8 cellular contexts compared by ENCODE assay signal in the genomic region with DNA sequence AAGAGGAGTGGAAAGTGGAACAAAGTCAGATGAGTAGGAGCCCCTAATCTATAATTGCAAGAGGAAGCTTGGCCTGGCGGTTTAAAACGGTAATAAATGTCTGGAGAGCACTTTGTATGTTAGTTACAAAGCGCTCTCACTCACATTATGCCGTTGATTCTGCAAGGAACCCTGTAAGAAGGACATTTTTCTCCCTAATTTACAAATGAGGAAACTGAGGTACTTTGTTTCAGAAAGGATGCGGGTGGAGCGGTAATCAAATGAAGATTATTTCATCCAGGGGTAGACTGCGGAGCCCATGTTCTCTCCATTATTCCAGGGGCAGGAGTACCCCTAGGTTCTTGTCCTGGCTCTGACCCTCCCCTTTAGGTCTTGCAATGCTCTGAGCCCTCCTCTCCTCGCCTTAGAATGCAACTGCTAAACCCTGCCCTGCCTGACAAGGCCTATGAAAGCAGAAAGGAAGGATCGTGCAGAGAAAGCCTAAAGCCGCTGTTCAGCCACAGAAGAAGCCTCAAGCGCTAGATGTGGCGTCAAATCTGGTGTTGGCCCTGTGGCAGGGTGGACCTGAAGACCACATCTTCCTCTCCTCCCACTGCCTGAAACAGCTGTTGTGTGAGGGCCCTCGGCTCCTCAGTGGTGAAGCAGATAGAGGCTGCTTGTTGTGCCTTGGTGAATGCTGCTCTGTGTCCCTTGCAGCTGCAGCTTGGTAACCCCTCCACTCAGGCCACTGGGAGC. TPM values are rescaled to one million over a fixed set of nuclear protein-coding genes. Genes with fewer than 3 reads are reported as not detected.
DNase-seq lines count a peak whose midpoint lies in the region; ATAC-seq, FAIRE-seq and TF ChIP-seq lines count a peak whose summit lies in the region.

No MANE protein-coding gene starts in this region.

- no peaks in the 10 kb centered on the region for H3K9me2 ChIP-seq in Karpas-422 (replicated peaks; ENCODE audit: insufficient read depth, low read length)

- SMC1A ChIA-PET in GM12878 (lab: Charles Lee; ENCODE audit: uncharacterized antibody, unreplicated experiment), result interaction anchor here (0.6 to 2.2 kb wide), 9 partner anchors 9 to 379 kb away, joined by 3 to 9 read pairs (median 4); a partner anchor contains a TSS

- TSS peak; percentile 95 for BruUV-seq in GM12878 (replicated peaks; lab: Mats Ljungman, UMichigan)

- H4K20me1 ChIP-seq in Karpas-422 (ENCODE audit: insufficient read depth, low read depth, low read length), result no peaks in the 10 kb centered on the region; the same call in 1 of the 2 replicates
- H4K20me1 ChIP-seq in GM12878 (ENCODE audit: control insufficient read depth, insufficient read depth), result no peaks in the 10 kb centered on the region

- H3K4me1 ChIP-seq in Karpas-422 (ENCODE audit: low read length) (peaks cover 40% of the 10 kb centered on the region), GM12878 (ENCODE audit: control insufficient read depth, insufficient read depth, low read length) (peaks cover 20% of the 10 kb centered on the region), mesodermal cell (ENCODE audit: control insufficient read depth, insufficient read depth, low read length, poor library complexity, severe bottlenecking) (peaks cover 3% of the 10 kb centered on the region)

- H3K27me3 ChIP-seq in Karpas-422 (ENCODE audit: low read length) (no peaks in the 10 kb centered on the region), GM12878 (replicated peaks in 1 of 2; ENCODE audit: control insufficient read depth in 2 of 2, insufficient read depth in 2 of 2, low read length in 1 of 2) (no peaks in the 10 kb centered on the region)

- H3K27ac ChIP-seq in Karpas-422 (ENCODE audit: low read length) (peak overlapping the region; percentile 75), GM12878 (ENCODE audit: control insufficient read depth, insufficient read depth) (peak overlapping the region; percentile 90), mesodermal cell (ENCODE audit: low read depth, low read length, severe bottlenecking) (no peak overlapping the region)

- CTCF ChIA-PET in GM12878 (lab: Yijun Ruan, JAX), result interaction anchor here (0.6 to 5.9 kb wide), 3 partner anchors 18 to 344 kb away, joined by 3 to 36 read pairs (median 5); a partner anchor contains a TSS

- in situ Hi-C loops in GM12878 (cut with MboI), result no loop called here

- H3K9me3 ChIP-seq in Karpas-422 (ENCODE audit: low read length), result no peaks in the 10 kb centered on the region
- no peaks in the 10 kb centered on the region for H3K9me3 ChIP-seq in GM12878 (replicated peaks; ENCODE audit: control insufficient read depth, insufficient read depth, low read length)
- H3K9me3 ChIP-seq in mesodermal cell (ENCODE audit: control insufficient read depth, low read length), result no peaks in the 10 kb centered on the region

- TF ChIP-seq CTCF in GM12878 (IDR thresholded peaks at IDR 0.05 in 2 of 3, conservative IDR thresholded peaks at IDR 0.05 in 1 of 3; ENCODE audit: control insufficient read depth in 2 of 3, extremely low read depth in 1 of 3, insufficient read depth in 1 of 3, low read depth in 3 of 3, low read length in 3 of 3), result no peak

- H3K36me3 ChIP-seq in Karpas-422 (ENCODE audit: insufficient read depth, low read length) (peaks cover 13% of the 10 kb centered on the region), GM12878 (ENCODE audit: control insufficient read depth in 2 of 2, insufficient read depth in 2 of 2, low read length in 1 of 2) (peaks cover under 1 to 7% of the 10 kb centered on the region in 2 experiments; a peak in 3 of 4 replicates), mesodermal cell (ENCODE audit: control insufficient read depth, insufficient read depth, low read length) (peaks cover 24% of the 10 kb centered on the region)

- H3K4me3 ChIP-seq in Karpas-422 (ENCODE audit: low read length) (peak overlapping the region; percentile 77), GM12878 (peak overlapping the region; percentile 50), mesodermal cell (ENCODE audit: extremely low read depth, insufficient read depth, low read length, poor library complexity, severe bottlenecking) (peak overlapping the region; percentile 90)

- H3K79me2 ChIP-seq in Karpas-422 (ENCODE audit: low read length) (peaks cover 36% of the 10 kb centered on the region), GM12878 (ENCODE audit: control insufficient read depth, insufficient read depth, low read length) (peaks cover 32% of the 10 kb centered on the region)

- FAIRE-seq in GM12878 (lab: Jason Lieb, UNC), result peak; percentile 61

- no peak for TF ChIP-seq POLR2A in GM12878 (IDR thresholded peaks at IDR 0.05; ENCODE audit: low read depth, low read length)

- H2AFZ ChIP-seq in Karpas-422 (ENCODE audit: low read length), result peak overlapping the region; percentile 76
- peak overlapping the region; percentile 94 for H2AFZ ChIP-seq in GM12878 (ENCODE audit: control insufficient read depth, low read depth, low read length)

- peak; percentile 3 for ATAC-seq in GM12878

- POLR2A ChIA-PET in GM12878 (lab: Charles Lee), result interaction anchor here (0.6 to 2.4 kb wide), 10 partner anchors 14 to 1090 kb away, joined by 3 to 10 read pairs (median 4); a partner anchor contains a TSS

- H3K4me2 ChIP-seq in Karpas-422 (ENCODE audit: low read depth, low read length, poor library complexity, severe bottlenecking) (peak overlapping the region; percentile 80), GM12878 (ENCODE audit: control insufficient read depth, insufficient read depth) (peak overlapping the region; percentile 99)

- H3K9ac ChIP-seq in Karpas-422 (ENCODE audit: low read length) (peak overlapping the region; percentile 78), GM12878 (ENCODE audit: control insufficient read depth, insufficient read depth, low read length) (peak overlapping the region; percentile 72)

- RAD21 ChIA-PET in GM12878 (lab: Charles Lee; ENCODE audit: unreplicated experiment), result interaction anchor here (0.8 to 3.6 kb wide), 7 partner anchors 17 to 734 kb away, joined by 3 to 16 read pairs (median 3); a partner anchor contains a TSS

- no peak for TF ChIP-seq EP300 in GM12878 (IDR thresholded peaks at IDR 0.05; ENCODE audit: borderline replicate concordance in 1 of 2, control insufficient read depth in 1 of 2, low read depth in 2 of 2, low read length in 2 of 2)

- DNase-seq in CD1c-positive myeloid dendritic cell (ENCODE audit: extremely low spot score) (peak; percentile 51), Karpas-422 (no peak), GM12878 (ENCODE audit: low read depth, low spot score) (no peak), NCI-H2107 (lab: John Stamatoyannopoulos, UW) (no peak), NCI-H1417 (lab: John Stamatoyannopoulos, UW) (no peak), SW 1271 (lab: John Stamatoyannopoulos, UW) (no peak), kidney tubule cell (ENCODE audit: low spot score) (no peak)

- WGBS in GM12878 (ENCODE audit: insufficient coverage, insufficient replicate concordance, low lambda C conversion rate, missing lambda C conversion rate), result 55% methylated on average over 13 of the region's 13 CpGs
- 76 to 85% methylated on average over 10 of the region's 13 CpGs for whole genome bisulfite sequencing in mesodermal cell (ENCODE audit: insufficient coverage in 2 of 2), 2 experiments

- TF ChIP-seq RAD21 in GM12878 (IDR thresholded peaks at IDR 0.05; ENCODE audit: insufficient read depth, low read depth, low read length), result no peak

- intact Hi-C loops in GM12878 (cut with micrococcal nuclease; ENCODE audit: unreplicated experiment), result loop anchor here (1.0 to 2.0 kb wide), 2 partner anchors 17 to 42 kb away; a partner anchor contains a TSS

TF ChIP-seq in GM12878, 131 proteins besides CTCF, POLR2A, EP300 and RAD21 (continues in another document):
- TF ChIP-seq HCFC1 (IDR thresholded peaks at IDR 0.05; ENCODE audit: low read length), result no peak

RNA-seq across cellular contexts. Expression of a gene that starts 0.6 kb away (rescaled TPM):
- 8.5 and 17.9 TPM in 2 replicates for total RNA-seq in Karpas-422 (2014; rRNA removed; shearing (Covaris generic); ENCODE audit: low replicate concordance)
- total RNA-seq in GM12878 (2013; cell fraction: nucleolus; rRNA removed), result 37.7 and 40.3 TPM in 2 replicates
- total RNA-seq in GM12878 (2014; rRNA removed) (20.7 and 22.3 TPM in 2 replicates), GM12878 (2014; rRNA removed; fragmentation: Illumina TruSeq; extraction: Trizol) (20.7 and 22.1 TPM in 2 replicates), GM12878 (2021) (21.0 and 25.9 TPM in 2 replicates)
- 4.2 TPM for polyA plus RNA-seq in GM12878 (2011; ENCODE audit: low read depth)
- polyA plus RNA-seq in GM12878 (2011; rRNA removed) (25.1 and 29.7 TPM in 2 replicates), GM12878 (2014; fragmentation: Illumina TruSeq; extraction: Trizol) (17.8 and 18.0 TPM in 2 replicates), GM12878 (2014; fragmentation: Nextera tagmentation; extraction: Ambion mirVana) (10 to 100 TPM; 16.1 to 17.2 TPM), GM12878 (2014; rRNA removed) (21.2 and 25.2 TPM in 2 replicates), GM12878 (2016; fragmentation: Nextera tagmentation; extraction: Ambion mirVana) (10 to 100 TPM; 16.7 to 18.0 TPM)
- polyA plus RNA-seq in GM12878 (2011; cell fraction: cytosol; rRNA removed), result 37.9 and 45.4 TPM in 2 replicates
- 33.3 and 33.7 TPM in 2 replicates for polyA plus RNA-seq in GM12878 (2011; cell fraction: nucleus; rRNA removed)
- polyA plus RNA-seq in GM12878 (2012), result 6.9 and 8.4 TPM in 2 replicates
- 50.9 and 59.4 TPM in 2 replicates for polyA minus RNA-seq in GM12878 (2011; rRNA and poly(A)+ RNA removed)
- 18.0 and 20.0 TPM in 2 replicates for polyA minus RNA-seq in GM12878 (2011; cell fraction: cytosol; rRNA and poly(A)+ RNA removed)
- polyA minus RNA-seq in GM12878 (2011; cell fraction: nucleus; rRNA and poly(A)+ RNA removed), result 19.0 and 38.4 TPM in 2 replicates
- polyA plus RNA-seq in mesodermal cell (2013, experiment 1 of 2), result 18.5 TPM
- polyA plus RNA-seq in mesodermal cell (2013, experiment 2 of 2), result 17.3 TPM

RNA-seq across cellular contexts. Expression of a gene that starts 17.4 kb away (rescaled TPM):
- 41.4 and 63.9 TPM in 2 replicates for total RNA-seq in Karpas-422 (2014; rRNA removed; shearing (Covaris generic); ENCODE audit: low replicate concordance)
- total RNA-seq in GM12878 (2013; cell fraction: nucleolus; rRNA removed), result 12.1 and 13.1 TPM in 2 replicates
- 47.2 and 52.1 TPM in 2 replicates for total RNA-seq in GM12878 (2014; rRNA removed)
- 38.7 and 39.4 TPM in 2 replicates for total RNA-seq in GM12878 (2014; rRNA removed; fragmentation: Illumina TruSeq; extraction: Trizol)
- 49.1 and 49.4 TPM in 2 replicates for total RNA-seq in GM12878 (2021)
- 41.5 TPM for polyA plus RNA-seq in GM12878 (2011; ENCODE audit: low read depth)
- polyA plus RNA-seq in GM12878 (2011; rRNA removed), result 37.6 and 46.0 TPM in 2 replicates
- polyA plus RNA-seq in GM12878 (2011; cell fraction: cytosol; rRNA removed), result 35.5 and 41.4 TPM in 2 replicates
- 10.9 and 13.3 TPM in 2 replicates for polyA plus RNA-seq in GM12878 (2011; cell fraction: nucleus; rRNA removed)
- 44.1 and 53.3 TPM in 2 replicates for polyA plus RNA-seq in GM12878 (2012)
- 35.5 and 37.1 TPM in 2 replicates for polyA plus RNA-seq in GM12878 (2014; fragmentation: Illumina TruSeq; extraction: Trizol)
- polyA plus RNA-seq in GM12878 (2014; fragmentation: Nextera tagmentation; extraction: Ambion mirVana), result 10 to 100 TPM in 1 of 2 experiments, 1 to 10 TPM in 1; 5.1 to 19.3 TPM
- 53.0 and 54.2 TPM in 2 replicates for polyA plus RNA-seq in GM12878 (2014; rRNA removed)
- polyA plus RNA-seq in GM12878 (2016; fragmentation: Nextera tagmentation; extraction: Ambion mirVana), result 10 to 100 TPM; 10.8 to 83.4 TPM
- 9.2 and 15.1 TPM in 2 replicates for polyA minus RNA-seq in GM12878 (2011; rRNA and poly(A)+ RNA removed)
- polyA minus RNA-seq in GM12878 (2011; cell fraction: cytosol; rRNA and poly(A)+ RNA removed), result 6.0 and 6.1 TPM in 2 replicates
- polyA minus RNA-seq in GM12878 (2011; cell fraction: nucleus; rRNA and poly(A)+ RNA removed), result 1.9 and 2.2 TPM in 2 replicates
- 25.3 TPM for polyA plus RNA-seq in mesodermal cell (2013, experiment 1 of 2)
- 22.2 TPM for polyA plus RNA-seq in mesodermal cell (2013, experiment 2 of 2)
